In genomic region chr14:72024043-72024407, GRCh38 we compare ENCODE assay signal across 8 cellular contexts.
DNase-seq lines count a peak whose midpoint lies in the region; ATAC-seq lines count a peak whose summit lies in the region.

No MANE protein-coding gene starts in this region.

- peak; percentile 1 to 8 for DNase-seq in activated CD4-positive, alpha-beta T cell treated with anti-CD3 and anti-CD28 coated beads for 24 hours (ENCODE audit: low read depth in 2 of 2)
- no peak for DNase-seq in activated CD4-positive, alpha-beta T cell treated with anti-CD3 and anti-CD28 coated beads, Interleukin-2, amount 50 U/mL, for 1 hour
- DNase-seq in NCI-H510A (lab: John Stamatoyannopoulos, UW) (peak; percentile 26), Right ventricle myocardium superior (no peak), ureter (ENCODE audit: low spot score) (no peak), dedifferentiated amniotic fluid mesenchymal stem cell (ENCODE audit: extremely low spot score) (no peak)
- DNase-seq in activated CD8-positive, alpha-beta memory T cell treated with anti-CD3 and anti-CD28 coated beads for 24 hours = peak; percentile 59
- DNase-seq in stimulated activated CD4-positive, alpha-beta T cell treated with anti-CD3 and anti-CD28 coated beads, Interleukin-12 subunit alpha, Interleukin-12 subunit beta, amount 100 ng/mL, for 24 hours (ENCODE audit: low read depth in 2 of 2) = peak; percentile 1 to 8

- intact Hi-C loops in Right ventricle myocardium superior (cut with DNase I) = loop anchor here (5.0 kb wide), 1 partner anchor 268 kb away; no protein-coding TSS in a partner anchor

- peak; percentile 63 for ATAC-seq in Right ventricle myocardium superior (ENCODE audit: poor library complexity)

Comparison
In these comparisons a context has a peak if more than half of its experiments do, and no peak if none do; other contexts are left out.
1. DNase-seq: peak in activated CD4-positive, alpha-beta T cell treated with anti-CD3 and anti-CD28 coated beads for 24 hours (2 of 2), NCI-H510A (single experiment), activated CD8-positive, alpha-beta memory T cell treated with anti-CD3 and anti-CD28 coated beads for 24 hours (single experiment) and stimulated activated CD4-positive, alpha-beta T cell treated with anti-CD3 and anti-CD28 coated beads, Interleukin-12 subunit alpha, Interleukin-12 subunit beta, amount 100 ng/mL, for 24 hours (2 of 2); none in activated CD4-positive, alpha-beta T cell treated with anti-CD3 and anti-CD28 coated beads, Interleukin-2, amount 50 U/mL, for 1 hour (single experiment), Right ventricle myocardium superior (single experiment), ureter (single experiment) and dedifferentiated amniotic fluid mesenchymal stem cell (single experiment).